ENCODE assay signal across 30 cellular contexts in the genomic region with DNA sequence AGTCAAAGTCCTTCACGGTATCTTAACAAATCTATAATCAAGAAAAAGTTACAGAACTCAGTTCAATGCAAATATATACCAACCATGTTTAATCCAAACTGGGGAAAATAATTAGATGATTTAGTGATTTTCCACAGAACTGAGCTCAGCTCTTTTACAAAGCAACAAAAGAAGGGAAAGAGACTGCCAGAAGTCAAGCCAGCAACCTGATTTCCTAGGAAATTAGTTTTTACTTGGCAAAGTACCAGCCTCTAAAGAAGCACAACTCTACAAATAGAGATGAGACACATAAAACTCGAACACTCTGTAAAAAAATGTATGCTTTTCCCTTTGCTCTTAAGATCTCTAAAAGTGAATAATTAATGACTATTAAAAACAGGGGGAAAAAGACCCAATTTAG.
"Had no signal": no experiment of that assay in that cellular context is flagged by ENCODE, and none has a peak within 500 bp of the region (broad histone marks: within the 10 kb centered on the region; RNA-seq: fewer than 3 reads in every experiment).

No MANE protein-coding gene starts in this region.

- DNase-seq: activated CD4-positive, alpha-beta memory T cell treated with anti-CD3 and anti-CD28 coated beads for 36 hours; activated CD4-positive, alpha-beta T cell treated with anti-CD3 and anti-CD28 coated beads for 36 hours; activated CD4-positive, alpha-beta T cell treated with anti-CD3 and anti-CD28 coated beads, Interleukin-2, amount 10 ng/mL, durations not matched to agents 24 days and 14 days; activated CD4-positive, CD25-positive, alpha-beta regulatory T cell; activated CD4-positive, CD25-positive, alpha-beta regulatory T cell treated with anti-CD3 and anti-CD28 coated beads, Interleukin-2, amount 50 U/mL, for 72 hours; activated CD8-positive, alpha-beta memory T cell treated with anti-CD3 and anti-CD28 coated beads, Interleukin-2, amount 10 ng/mL, durations not matched to agents 7 days and 5 days; activated CD8-positive, alpha-beta memory T cell treated with anti-CD3 and anti-CD28 coated beads, Interleukin-2, amount 50 U/mL, for 4 hours; activated CD8-positive, alpha-beta T cell treated with anti-CD3 and anti-CD28 coated beads, Interleukin-2, amount 10 ng/mL, durations not matched to agents 7 days and 5 days; activated gamma-delta T cell; activated naive CD4-positive, alpha-beta T cell; activated naive CD4-positive, alpha-beta T cell treated with anti-CD3 and anti-CD28 coated beads, Interleukin-2, amount 10 ng/mL, durations not matched to agents 7 days and 5 days; activated naive CD8-positive, alpha-beta T cell treated with anti-CD3 and anti-CD28 coated beads, Interleukin-2, amount 10 ng/mL, durations not matched to agents 7 days and 5 days; activated T-cell treated with anti-CD3 and anti-CD28 coated beads, Interleukin-2, amount 50 U/mL, for 1 hour; activated T-cell treated with anti-CD3 and anti-CD28 coated beads, Interleukin-2, amount 50 U/mL, for 48 hours; amniotic stem cell; anterior cingulate cortex; brain microvascular endothelial cell; cortex of kidney; effector CD8-positive, alpha-beta T cell; foreskin fibroblast; head of caudate nucleus; T-helper 1 cell; T-helper 17 cell; T1000 had no signal

- H3K27ac Mint-ChIP-seq: activated CD4-positive, alpha-beta memory T cell treated with anti-CD3 and anti-CD28 coated beads for 36 hours; activated CD4-positive, alpha-beta T cell treated with anti-CD3 and anti-CD28 coated beads for 36 hours; activated CD4-positive, alpha-beta T cell treated with anti-CD3 and anti-CD28 coated beads, Interleukin-2, amount 10 ng/mL, durations not matched to agents 24 days and 14 days; activated CD8-positive, alpha-beta memory T cell treated with anti-CD3 and anti-CD28 coated beads, Interleukin-2, amount 10 ng/mL, durations not matched to agents 7 days and 5 days; activated CD8-positive, alpha-beta T cell treated with anti-CD3 and anti-CD28 coated beads, Interleukin-2, amount 10 ng/mL, durations not matched to agents 7 days and 5 days; activated naive CD4-positive, alpha-beta T cell treated with anti-CD3 and anti-CD28 coated beads, Interleukin-2, amount 10 ng/mL, durations not matched to agents 7 days and 5 days; activated naive CD4-positive, alpha-beta T cell treated with anti-CD3 and anti-CD28 coated beads, Interleukin-2, amount 50 U/mL, for 72 hours; activated naive CD8-positive, alpha-beta T cell treated with anti-CD3 and anti-CD28 coated beads, Interleukin-2, amount 10 ng/mL, durations not matched to agents 7 days and 5 days; activated T-helper 1 cell treated with anti-CD3 and anti-CD28 coated beads, Interleukin-12 subunit alpha, Interleukin-12 subunit beta, Interleukin-2, Interleukin-4 antibody, amounts not matched to agents 30 ng/mL and 10 ng/mL and 1 ng/mL, durations not matched to agents 14 hours and 24 hours and 36 hours; T-helper 17 cell; T-helper 2 cell treated with Interferon-gamma antibody and Interleukin-4, amounts not matched to agents 5 μg/mL and 100 μg/mL, for 36 hours had no signal

- H3K27me3 Mint-ChIP-seq: activated CD4-positive, alpha-beta memory T cell treated with anti-CD3 and anti-CD28 coated beads for 36 hours; activated CD4-positive, alpha-beta T cell treated with anti-CD3 and anti-CD28 coated beads for 36 hours; activated CD4-positive, alpha-beta T cell treated with anti-CD3 and anti-CD28 coated beads, Interleukin-2, amount 10 ng/mL, durations not matched to agents 24 days and 14 days; activated CD8-positive, alpha-beta memory T cell treated with anti-CD3 and anti-CD28 coated beads, Interleukin-2, amount 10 ng/mL, durations not matched to agents 7 days and 5 days; activated naive CD4-positive, alpha-beta T cell treated with anti-CD3 and anti-CD28 coated beads, Interleukin-2, amount 10 ng/mL, durations not matched to agents 7 days and 5 days; activated naive CD8-positive, alpha-beta T cell treated with anti-CD3 and anti-CD28 coated beads, Interleukin-2, amount 10 ng/mL, durations not matched to agents 7 days and 5 days; T-helper 17 cell had no signal

- ATAC-seq: activated CD4-positive, alpha-beta T cell treated with anti-CD3 and anti-CD28 coated beads for 36 hours; activated CD8-positive, alpha-beta memory T cell treated with anti-CD3 and anti-CD28 coated beads, Interleukin-2, amount 10 ng/mL, durations not matched to agents 7 days and 5 days; activated CD8-positive, alpha-beta T cell treated with anti-CD3 and anti-CD28 coated beads, Interleukin-2, amount 10 ng/mL, durations not matched to agents 7 days and 5 days; activated naive CD4-positive, alpha-beta T cell treated with anti-CD3 and anti-CD28 coated beads, Interleukin-2, amount 50 U/mL, for 72 hours; esophagus mucosa; T-helper 17 cell had no signal

- H3K4me1 Mint-ChIP-seq: activated CD8-positive, alpha-beta memory T cell treated with anti-CD3 and anti-CD28 coated beads, Interleukin-2, amount 10 ng/mL, durations not matched to agents 7 days and 5 days; activated naive CD4-positive, alpha-beta T cell treated with anti-CD3 and anti-CD28 coated beads, Interleukin-2, amount 10 ng/mL, durations not matched to agents 7 days and 5 days had no signal

- FAIRE-seq: astrocyte, bronchial epithelial cell had no signal

- H3K4me3 Mint-ChIP-seq: activated CD4-positive, alpha-beta memory T cell treated with anti-CD3 and anti-CD28 coated beads for 36 hours; activated CD4-positive, alpha-beta T cell treated with anti-CD3 and anti-CD28 coated beads for 36 hours; activated CD4-positive, alpha-beta T cell treated with anti-CD3 and anti-CD28 coated beads, Interleukin-2, amount 10 ng/mL, durations not matched to agents 24 days and 14 days; activated CD8-positive, alpha-beta memory T cell treated with anti-CD3 and anti-CD28 coated beads, Interleukin-2, amount 10 ng/mL, durations not matched to agents 7 days and 5 days; activated CD8-positive, alpha-beta T cell treated with anti-CD3 and anti-CD28 coated beads, Interleukin-2, amount 10 ng/mL, durations not matched to agents 7 days and 5 days; activated naive CD4-positive, alpha-beta T cell treated with anti-CD3 and anti-CD28 coated beads, Interleukin-2, amount 10 ng/mL, durations not matched to agents 7 days and 5 days; activated naive CD8-positive, alpha-beta T cell treated with anti-CD3 and anti-CD28 coated beads, Interleukin-2, amount 10 ng/mL, durations not matched to agents 7 days and 5 days; activated T-helper 1 cell treated with anti-CD3 and anti-CD28 coated beads, Interleukin-12 subunit alpha, Interleukin-12 subunit beta, Interleukin-2, Interleukin-4 antibody, amounts not matched to agents 30 ng/mL and 10 ng/mL and 1 ng/mL, durations not matched to agents 14 hours and 24 hours and 36 hours; T-helper 17 cell; T-helper 2 cell treated with Interferon-gamma antibody and Interleukin-4, amounts not matched to agents 5 μg/mL and 100 μg/mL, for 36 hours had no signal

- H3K36me3 ChIP-seq: brain microvascular endothelial cell had no signal

- H3K27me3 ChIP-seq: brain microvascular endothelial cell had no signal

- H3K36me3 Mint-ChIP-seq: activated CD4-positive, alpha-beta memory T cell treated with anti-CD3 and anti-CD28 coated beads for 36 hours; activated CD8-positive, alpha-beta memory T cell treated with anti-CD3 and anti-CD28 coated beads, Interleukin-2, amount 10 ng/mL, durations not matched to agents 7 days and 5 days; activated naive CD4-positive, alpha-beta T cell treated with anti-CD3 and anti-CD28 coated beads, Interleukin-2, amount 10 ng/mL, durations not matched to agents 7 days and 5 days; activated naive CD4-positive, alpha-beta T cell treated with anti-CD3 and anti-CD28 coated beads, Interleukin-2, amount 50 U/mL, for 72 hours had no signal

- H3K27ac ChIP-seq: brain microvascular endothelial cell had no signal

- H3K9me3 Mint-ChIP-seq: activated CD4-positive, alpha-beta memory T cell treated with anti-CD3 and anti-CD28 coated beads for 36 hours; activated CD4-positive, alpha-beta T cell treated with anti-CD3 and anti-CD28 coated beads, Interleukin-2, amount 10 ng/mL, durations not matched to agents 24 days and 14 days; activated naive CD4-positive, alpha-beta T cell treated with anti-CD3 and anti-CD28 coated beads, Interleukin-2, amount 10 ng/mL, durations not matched to agents 7 days and 5 days; activated naive CD4-positive, alpha-beta T cell treated with anti-CD3 and anti-CD28 coated beads, Interleukin-2, amount 50 U/mL, for 72 hours; activated naive CD8-positive, alpha-beta T cell treated with anti-CD3 and anti-CD28 coated beads, Interleukin-2, amount 10 ng/mL, durations not matched to agents 7 days and 5 days; activated T-helper 1 cell treated with anti-CD3 and anti-CD28 coated beads, Interleukin-12 subunit alpha, Interleukin-12 subunit beta, Interleukin-2, Interleukin-4 antibody, amounts not matched to agents 30 ng/mL and 10 ng/mL and 1 ng/mL, durations not matched to agents 14 hours and 24 hours and 36 hours; T-helper 2 cell treated with Interferon-gamma antibody and Interleukin-4, amounts not matched to agents 5 μg/mL and 100 μg/mL, for 36 hours had no signal
